Comparison of ENCODE assay signal across 12 cellular contexts in genomic region chr4:104743141-104743748, GRCh38.
DNase-seq lines count a peak whose midpoint lies in the region; ATAC-seq and TF ChIP-seq lines count a peak whose summit lies in the region.
"Had no signal": no experiment of that assay in that cellular context is flagged by ENCODE, and none has a peak within 500 bp of the region (broad histone marks: within the 10 kb centered on the region; RNA-seq: fewer than 3 reads in every experiment).

No MANE protein-coding gene starts in this region.

- no peak overlapping the region for H3K4me2 ChIP-seq in osteoblast (ENCODE audit: insufficient read depth, low read length)

- no peaks in the 10 kb centered on the region for H3K4me1 ChIP-seq in osteoblast (ENCODE audit: insufficient read depth, low read length)

- no peaks in the 10 kb centered on the region for H3K27me3 ChIP-seq in osteoblast (ENCODE audit: insufficient read depth, low read length)

- DNase-seq in NAMALWA (ENCODE audit: low spot score) = peak; percentile 83
- DNase-seq in amygdala (lab: John Stamatoyannopoulos, UW) = no peak
- no peak for DNase-seq in osteoblast (ENCODE audit: insufficient read length, low spot score, missing footprints)
- DNase-seq in activated gamma-delta T cell treated with Interleukin-2 at 50 U/mL for 16 hours = no peak
- no peak for DNase-seq in AG20443 (ENCODE audit: low spot score)
- DNase-seq: activated CD4-positive, alpha-beta T cell treated with anti-CD3 and anti-CD28 coated beads, Interleukin-2, amount 10 ng/mL, durations not matched to agents 24 days and 14 days; CD4-positive, alpha-beta memory T cell; naive thymus-derived CD8-positive, alpha-beta T cell had no signal

- H3K36me3 ChIP-seq in osteoblast (ENCODE audit: insufficient read depth, low read length) = no peaks in the 10 kb centered on the region
- H3K36me3 ChIP-seq: thoracic aorta had no signal

- no peaks in the 10 kb centered on the region for H3K79me2 ChIP-seq in osteoblast (ENCODE audit: insufficient read depth, low read length)

- no peak overlapping the region for H3K27ac ChIP-seq in osteoblast (ENCODE audit: low read depth, low read length)
- H3K27ac ChIP-seq: thoracic aorta had no signal

- TF ChIP-seq CTCF in osteoblast (IDR thresholded peaks at IDR 0.05; ENCODE audit: extremely low read depth, low read depth, low read length) = no peak

- H4K20me1 ChIP-seq in osteoblast (ENCODE audit: insufficient read depth, low read length) = no peaks in the 10 kb centered on the region

- H2AFZ ChIP-seq in osteoblast (ENCODE audit: low read length) = no peak overlapping the region

- H3K9me3 ChIP-seq in osteoblast (ENCODE audit: low read depth, low read length) = no peaks in the 10 kb centered on the region
- H3K9me3 ChIP-seq: thoracic aorta had no signal

- no peak overlapping the region for H3K4me3 ChIP-seq in osteoblast (ENCODE audit: insufficient read depth, low read length)
- H3K4me3 ChIP-seq: thoracic aorta had no signal

- ATAC-seq in GM18499 (IDR thresholded peaks at IDR 0.05; ENCODE audit: insufficient read depth, unreplicated experiment) = peak; percentile 94
- peak; percentile 96 for ATAC-seq in GM19467 (IDR thresholded peaks at IDR 0.05; ENCODE audit: unreplicated experiment)
- peak; percentile 94 for ATAC-seq in HG02973 (IDR thresholded peaks at IDR 0.05; ENCODE audit: unreplicated experiment)
- ATAC-seq: naive thymus-derived CD8-positive, alpha-beta T cell had no signal
